In the genomic region with DNA sequence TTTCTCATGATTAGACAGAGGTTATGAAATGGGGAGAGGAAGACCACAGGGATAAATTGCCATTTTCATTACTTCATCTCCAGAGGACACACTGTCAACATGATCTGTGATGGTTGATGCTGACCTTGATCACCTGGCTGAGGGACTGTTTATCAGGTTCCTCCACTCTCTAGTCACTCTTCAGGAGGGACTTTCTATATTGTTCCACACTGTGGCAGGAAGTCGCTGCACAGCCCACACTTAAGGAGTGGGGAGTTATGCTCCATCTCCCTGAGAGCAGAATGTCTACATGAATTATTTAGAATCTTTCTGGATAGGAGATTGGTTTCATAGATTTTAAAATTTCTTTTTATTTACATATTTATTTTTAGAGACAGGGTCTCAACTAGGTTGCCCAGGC, we compare ENCODE assay signal across 16 cellular contexts. TPM values are rescaled to one million over a fixed set of nuclear protein-coding genes. Genes with fewer than 3 reads are reported as not detected.
A peak's percentile ranks its signal among the peaks of the same experiment; 100 is the strongest.
DNase-seq lines count a peak whose midpoint lies in the region; ATAC-seq and TF ChIP-seq lines count a peak whose summit lies in the region.
"Had no signal": no experiment of that assay in that cellular context is flagged by ENCODE, and none has a peak within 500 bp of the region (broad histone marks: within the 10 kb centered on the region; RNA-seq: fewer than 3 reads in every experiment).

No MANE protein-coding gene starts in this region.

- H3K36me3 ChIP-seq in MG63, result no peaks in the 10 kb centered on the region
- H3K36me3 ChIP-seq: transverse colon had no signal

- no peaks in the 10 kb centered on the region for H3K27me3 Mint-ChIP-seq in CD4-positive, alpha-beta T cell
- H3K27me3 Mint-ChIP-seq in activated T-helper 2 cell treated with anti-CD3 and anti-CD28 coated beads, Interferon-gamma antibody, Interleukin-2, Interleukin-4, amounts not matched to agents 10 μg/mL and 5 μg/mL and 100 μg/mL, durations not matched to agents 14 hours and 24 hours and 36 hours (ENCODE audit: low read depth), result no peaks in the 10 kb centered on the region
- no peaks in the 10 kb centered on the region for H3K27me3 Mint-ChIP-seq in nephron progenitor cell (ENCODE audit: low read depth, poor library complexity)

- CTCF ChIA-PET in CD4-positive, alpha-beta T cell (lab: Charles Lee), result interaction anchor here (0.7 kb wide), 1 partner anchor 14 kb away, joined by 4 read pairs; no protein-coding TSS in a partner anchor

- TF ChIP-seq CTCF in CD4-positive, alpha-beta T cell (IDR thresholded peaks at IDR 0.05), result no peak
- TF ChIP-seq CTCF in GM12865 (IDR thresholded peaks at IDR 0.05; ENCODE audit: insufficient read depth, low read depth, low read length, missing control alignments) (no peak), nephron progenitor cell (IDR thresholded peaks at IDR 0.05) (no peak)

- H3K27me3 ChIP-seq in CD4-positive, alpha-beta T cell (ENCODE audit: control insufficient read depth, insufficient read depth, low read length), result no peaks in the 10 kb centered on the region
- no peaks in the 10 kb centered on the region for H3K27me3 ChIP-seq in MG63
- H3K27me3 ChIP-seq: body of pancreas, transverse colon had no signal

- intact Hi-C loops in CD4-positive, alpha-beta T cell (cut with DNase I, micrococcal nuclease), result no loop called here
- intact Hi-C loops in activated T-helper 2 cell treated with anti-CD3 and anti-CD28 coated beads, Interferon-gamma antibody, Interleukin-2, Interleukin-4, amounts not matched to agents 10 μg/mL and 5 μg/mL and 100 μg/mL, durations not matched to agents 14 hours and 24 hours and 36 hours (cut with micrococcal nuclease), result no loop called here

- H3K4me1 Mint-ChIP-seq in CD4-positive, alpha-beta T cell (ENCODE audit: low read depth), result peaks cover 22% of the 10 kb centered on the region
- H3K4me1 Mint-ChIP-seq in activated T-helper 2 cell treated with anti-CD3 and anti-CD28 coated beads, Interferon-gamma antibody, Interleukin-2, Interleukin-4, amounts not matched to agents 10 μg/mL and 5 μg/mL and 100 μg/mL, durations not matched to agents 14 hours and 24 hours and 36 hours (ENCODE audit: low read depth), result peaks cover 40% of the 10 kb centered on the region
- H3K4me1 Mint-ChIP-seq in nephron progenitor cell, result peaks cover 2% of the 10 kb centered on the region

- H3K9me3 ChIP-seq in CD4-positive, alpha-beta T cell (ENCODE audit: control insufficient read depth, low read length), result no peaks in the 10 kb centered on the region
- H3K9me3 ChIP-seq in MG63, result no peaks in the 10 kb centered on the region
- H3K9me3 ChIP-seq: body of pancreas, transverse colon had no signal

- H3K4me3 Mint-ChIP-seq in CD4-positive, alpha-beta T cell, result no peak overlapping the region
- no peak overlapping the region for H3K4me3 Mint-ChIP-seq in activated T-helper 2 cell treated with anti-CD3 and anti-CD28 coated beads, Interferon-gamma antibody, Interleukin-2, Interleukin-4, amounts not matched to agents 10 μg/mL and 5 μg/mL and 100 μg/mL, durations not matched to agents 14 hours and 24 hours and 36 hours (ENCODE audit: low read depth)
- no peak overlapping the region for H3K4me3 Mint-ChIP-seq in nephron progenitor cell

- no peaks in the 10 kb centered on the region for H3K9me3 Mint-ChIP-seq in CD4-positive, alpha-beta T cell
- H3K9me3 Mint-ChIP-seq in activated T-helper 2 cell treated with anti-CD3 and anti-CD28 coated beads, Interferon-gamma antibody, Interleukin-2, Interleukin-4, amounts not matched to agents 10 μg/mL and 5 μg/mL and 100 μg/mL, durations not matched to agents 14 hours and 24 hours and 36 hours, result no peaks in the 10 kb centered on the region
- no peaks in the 10 kb centered on the region for H3K9me3 Mint-ChIP-seq in nephron progenitor cell

- POLR2A ChIA-PET in CD4-positive, alpha-beta T cell (lab: Charles Lee), result no interaction called here

- H3K27ac Mint-ChIP-seq in CD4-positive, alpha-beta T cell, result peak overlapping the region; percentile 39
- H3K27ac Mint-ChIP-seq in activated T-helper 2 cell treated with anti-CD3 and anti-CD28 coated beads, Interferon-gamma antibody, Interleukin-2, Interleukin-4, amounts not matched to agents 10 μg/mL and 5 μg/mL and 100 μg/mL, durations not matched to agents 14 hours and 24 hours and 36 hours, result peak overlapping the region; percentile 42
- peak overlapping the region; percentile 59 for H3K27ac Mint-ChIP-seq in nephron progenitor cell

- no peak overlapping the region for H3K27ac ChIP-seq in CD4-positive, alpha-beta T cell (ENCODE audit: low read depth, low read length)
- H3K27ac ChIP-seq: body of pancreas, GM23248, transverse colon had no signal

- no peak overlapping the region for H3K4me3 ChIP-seq in GM12865 (ENCODE audit: low read depth, low read length)
- H3K4me3 ChIP-seq in MG63, result no peak overlapping the region
- H3K4me3 ChIP-seq: body of pancreas, GM23248, transverse colon had no signal

- H3K36me3 Mint-ChIP-seq in CD4-positive, alpha-beta T cell (ENCODE audit: low read depth), result no peaks in the 10 kb centered on the region
- H3K36me3 Mint-ChIP-seq in activated T-helper 2 cell treated with anti-CD3 and anti-CD28 coated beads, Interferon-gamma antibody, Interleukin-2, Interleukin-4, amounts not matched to agents 10 μg/mL and 5 μg/mL and 100 μg/mL, durations not matched to agents 14 hours and 24 hours and 36 hours (ENCODE audit: low read depth), result peaks cover 14% of the 10 kb centered on the region
- peaks cover 7% of the 10 kb centered on the region for H3K36me3 Mint-ChIP-seq in nephron progenitor cell (ENCODE audit: low read depth)
- H3K36me3 Mint-ChIP-seq: activated naive CD4-positive, alpha-beta T cell treated with anti-CD3 and anti-CD28 coated beads, Interleukin-2, amount 50 U/mL, for 72 hours had no signal

- peak; percentile 39 for ATAC-seq in CD4-positive, alpha-beta T cell (ENCODE audit: poor library complexity)
- no peak for ATAC-seq in GM18867 (IDR thresholded peaks at IDR 0.05; ENCODE audit: unreplicated experiment)
- no peak for ATAC-seq in HG03469 (IDR thresholded peaks at IDR 0.05; ENCODE audit: unreplicated experiment)
- ATAC-seq: body of pancreas, Right ventricle myocardium inferior had no signal

- DNase-seq in CD4-positive, alpha-beta T cell, result no peak
- DNase-seq in GM12865 (ENCODE audit: low read depth) (peak; percentile 16), nephron progenitor cell (no peak), MG63 (no peak)
- no peak for DNase-seq in activated T-helper 2 cell treated with anti-CD3 and anti-CD28 coated beads, Interferon-gamma antibody, Interleukin-2, Interleukin-4, amounts not matched to agents 10 μg/mL and 5 μg/mL and 100 μg/mL, durations not matched to agents 14 hours and 24 hours and 36 hours (ENCODE audit: low spot score)
- DNase-seq: body of pancreas; GM23248; NCI-H1436 treated with DMSO at 0.1 percent for 48 hours; NCI-H2171 treated with DMSO at 0.1 percent for 48 hours; NCI-H69; stimulated activated naive CD4-positive, alpha-beta T cell; transverse colon had no signal

RNA-seq across cellular contexts. Expression of a gene that starts 46.7 kb away (rescaled TPM):
- total RNA-seq in CD4-positive, alpha-beta T cell, result 10 to 100 TPM; 16.0 to 18.3 TPM
- total RNA-seq in activated T-helper 2 cell treated with anti-CD3 and anti-CD28 coated beads, Interferon-gamma antibody, Interleukin-2, Interleukin-4, amounts not matched to agents 10 μg/mL and 5 μg/mL and 100 μg/mL, durations not matched to agents 14 hours and 24 hours and 36 hours, result 201 and 204 TPM in 2 replicates
- total RNA-seq in MG63 (2014; rRNA removed; shearing (Covaris generic); ENCODE audit: low replicate concordance), result 45.2 and 48.9 TPM in 2 replicates
